In genomic region chr9:35355954-35356353, GRCh38 we compare ENCODE assay signal across 32 cellular contexts.
"Had no signal": no experiment of that assay in that cellular context is flagged by ENCODE, and none has a peak within 500 bp of the region (broad histone marks: within the 10 kb centered on the region; RNA-seq: fewer than 3 reads in every experiment).

No MANE protein-coding gene starts in this region.

- H3K27ac Mint-ChIP-seq: activated B cell treated with CpG ODN at 0.5 μM for 24 hours; activated CD4-positive, alpha-beta memory T cell treated with anti-CD3 and anti-CD28 coated beads for 36 hours; activated CD4-positive, alpha-beta T cell treated with anti-CD3 and anti-CD28 coated beads for 36 hours; activated CD4-positive, alpha-beta T cell treated with anti-CD3 and anti-CD28 coated beads, Interleukin-2, amount 10 ng/mL, durations not matched to agents 24 days and 14 days; activated CD8-positive, alpha-beta T cell treated with anti-CD3 and anti-CD28 coated beads, Interleukin-2, amount 10 ng/mL, durations not matched to agents 7 days and 5 days; activated naive CD4-positive, alpha-beta T cell treated with anti-CD3 and anti-CD28 coated beads, Interleukin-2, amount 10 ng/mL, durations not matched to agents 7 days and 5 days; activated naive CD4-positive, alpha-beta T cell treated with anti-CD3 and anti-CD28 coated beads, Interleukin-2, amount 50 U/mL, for 72 hours; activated naive CD8-positive, alpha-beta T cell treated with anti-CD3 and anti-CD28 coated beads, Interleukin-2, amount 10 ng/mL, durations not matched to agents 7 days and 5 days; activated T-cell treated with anti-CD3 and anti-CD28 coated beads, Interleukin-2, amount 50 U/mL, for 24 hours; activated T-cell treated with anti-CD3 and anti-CD28 coated beads, Interleukin-2, amount 50 U/mL, for 72 hours; T-helper 17 cell; T-helper 2 cell treated with Interferon-gamma antibody and Interleukin-4, amounts not matched to agents 5 μg/mL and 100 μg/mL, for 36 hours had no signal

- H3K27ac ChIP-seq: ascending aorta, breast epithelium, cardiac muscle cell, colonic mucosa, epithelial cell of prostate, esophagus squamous epithelium, WERI-Rb-1 had no signal

- ATAC-seq: activated CD4-positive, alpha-beta T cell treated with anti-CD3 and anti-CD28 coated beads for 36 hours; activated CD8-positive, alpha-beta T cell treated with anti-CD3 and anti-CD28 coated beads, Interleukin-2, amount 10 ng/mL, durations not matched to agents 7 days and 5 days; activated naive CD4-positive, alpha-beta T cell treated with anti-CD3 and anti-CD28 coated beads, Interleukin-2, amount 50 U/mL, for 72 hours; activated T-cell treated with anti-CD3 and anti-CD28 coated beads, Interleukin-2, amount 50 U/mL, for 72 hours; T-helper 17 cell had no signal

- H3K4me3 Mint-ChIP-seq: activated B cell treated with CpG ODN at 0.5 μM for 24 hours; activated CD4-positive, alpha-beta memory T cell treated with anti-CD3 and anti-CD28 coated beads for 36 hours; activated CD4-positive, alpha-beta T cell treated with anti-CD3 and anti-CD28 coated beads for 36 hours; activated CD4-positive, alpha-beta T cell treated with anti-CD3 and anti-CD28 coated beads, Interleukin-2, amount 10 ng/mL, durations not matched to agents 24 days and 14 days; activated CD8-positive, alpha-beta T cell treated with anti-CD3 and anti-CD28 coated beads, Interleukin-2, amount 10 ng/mL, durations not matched to agents 7 days and 5 days; activated naive CD4-positive, alpha-beta T cell treated with anti-CD3 and anti-CD28 coated beads, Interleukin-2, amount 10 ng/mL, durations not matched to agents 7 days and 5 days; activated naive CD8-positive, alpha-beta T cell treated with anti-CD3 and anti-CD28 coated beads, Interleukin-2, amount 10 ng/mL, durations not matched to agents 7 days and 5 days; activated T-cell treated with anti-CD3 and anti-CD28 coated beads, Interleukin-2, amount 50 U/mL, for 24 hours; activated T-cell treated with anti-CD3 and anti-CD28 coated beads, Interleukin-2, amount 50 U/mL, for 72 hours; brain; T-helper 17 cell; T-helper 2 cell treated with Interferon-gamma antibody and Interleukin-4, amounts not matched to agents 5 μg/mL and 100 μg/mL, for 36 hours had no signal

- H3K27me3 Mint-ChIP-seq: activated CD4-positive, alpha-beta memory T cell treated with anti-CD3 and anti-CD28 coated beads for 36 hours; activated naive CD4-positive, alpha-beta T cell treated with anti-CD3 and anti-CD28 coated beads, Interleukin-2, amount 10 ng/mL, durations not matched to agents 7 days and 5 days; brain had no signal

- H3K27me3 ChIP-seq: ascending aorta, breast epithelium, cardiac muscle cell, colonic mucosa, esophagus squamous epithelium had no signal

- H3K9me3 ChIP-seq: ascending aorta, breast epithelium, colonic mucosa, esophagus squamous epithelium had no signal

- DNase-seq: activated B cell treated with CpG ODN at 0.5 μM for 24 hours; activated CD4-positive, alpha-beta memory T cell treated with anti-CD3 and anti-CD28 coated beads for 36 hours; activated CD4-positive, alpha-beta T cell treated with anti-CD3 and anti-CD28 coated beads for 36 hours; activated CD4-positive, alpha-beta T cell treated with anti-CD3 and anti-CD28 coated beads, Interleukin-2, amount 10 ng/mL, durations not matched to agents 24 days and 14 days; activated CD4-positive, CD25-positive, alpha-beta regulatory T cell treated with anti-CD3 and anti-CD28 coated beads, Interleukin-2, amount 50 U/mL, for 72 hours; activated CD8-positive, alpha-beta memory T cell treated with anti-CD3 and anti-CD28 coated beads, Interleukin-2, amount 50 U/mL, for 48 hours; activated CD8-positive, alpha-beta T cell treated with anti-CD3 and anti-CD28 coated beads, Interleukin-2, amount 10 ng/mL, durations not matched to agents 7 days and 5 days; activated gamma-delta T cell; activated naive CD4-positive, alpha-beta T cell; activated naive CD4-positive, alpha-beta T cell treated with anti-CD3 and anti-CD28 coated beads, Interleukin-2, amount 10 ng/mL, durations not matched to agents 7 days and 5 days; activated naive CD8-positive, alpha-beta T cell treated with anti-CD3 and anti-CD28 coated beads, Interleukin-2, amount 10 ng/mL, durations not matched to agents 7 days and 5 days; activated T-cell treated with anti-CD3 and anti-CD28 coated beads for 4 hours; activated T-cell treated with anti-CD3 and anti-CD28 coated beads, Interleukin-2, amount 50 U/mL, for 24 hours; activated T-cell treated with anti-CD3 and anti-CD28 coated beads, Interleukin-2, amount 50 U/mL, for 72 hours; central memory CD4-positive, alpha-beta T cell; cerebellar nuclear complex; colonic mucosa; effector CD8-positive, alpha-beta T cell; esophagus squamous epithelium; foreskin melanocyte; head of caudate nucleus; T-helper 1 cell; T-helper 17 cell; T1000; WERI-Rb-1 had no signal

- H3K36me3 ChIP-seq: ascending aorta, breast epithelium, cardiac muscle cell, colonic mucosa, WERI-Rb-1 had no signal

- H3K4me1 ChIP-seq: breast epithelium, colonic mucosa had no signal

- H3K4me1 Mint-ChIP-seq: activated B cell treated with CpG ODN at 0.5 μM for 24 hours; activated CD4-positive, alpha-beta T cell treated with anti-CD3 and anti-CD28 coated beads for 36 hours; activated CD4-positive, alpha-beta T cell treated with anti-CD3 and anti-CD28 coated beads, Interleukin-2, amount 10 ng/mL, durations not matched to agents 24 days and 14 days; activated naive CD4-positive, alpha-beta T cell treated with anti-CD3 and anti-CD28 coated beads, Interleukin-2, amount 10 ng/mL, durations not matched to agents 7 days and 5 days; activated naive CD8-positive, alpha-beta T cell treated with anti-CD3 and anti-CD28 coated beads, Interleukin-2, amount 10 ng/mL, durations not matched to agents 7 days and 5 days; brain had no signal

- H3K9me3 Mint-ChIP-seq: activated B cell treated with CpG ODN at 0.5 μM for 24 hours; activated CD4-positive, alpha-beta memory T cell treated with anti-CD3 and anti-CD28 coated beads for 36 hours; activated CD4-positive, alpha-beta T cell treated with anti-CD3 and anti-CD28 coated beads, Interleukin-2, amount 10 ng/mL, durations not matched to agents 24 days and 14 days; activated naive CD4-positive, alpha-beta T cell treated with anti-CD3 and anti-CD28 coated beads, Interleukin-2, amount 10 ng/mL, durations not matched to agents 7 days and 5 days; activated naive CD4-positive, alpha-beta T cell treated with anti-CD3 and anti-CD28 coated beads, Interleukin-2, amount 50 U/mL, for 72 hours; activated naive CD8-positive, alpha-beta T cell treated with anti-CD3 and anti-CD28 coated beads, Interleukin-2, amount 10 ng/mL, durations not matched to agents 7 days and 5 days; activated T-cell treated with anti-CD3 and anti-CD28 coated beads, Interleukin-2, amount 50 U/mL, for 24 hours; activated T-cell treated with anti-CD3 and anti-CD28 coated beads, Interleukin-2, amount 50 U/mL, for 72 hours; brain; T-helper 2 cell treated with Interferon-gamma antibody and Interleukin-4, amounts not matched to agents 5 μg/mL and 100 μg/mL, for 36 hours had no signal

- H3K36me3 Mint-ChIP-seq: activated CD4-positive, alpha-beta memory T cell treated with anti-CD3 and anti-CD28 coated beads for 36 hours; activated naive CD4-positive, alpha-beta T cell treated with anti-CD3 and anti-CD28 coated beads, Interleukin-2, amount 10 ng/mL, durations not matched to agents 7 days and 5 days; activated naive CD4-positive, alpha-beta T cell treated with anti-CD3 and anti-CD28 coated beads, Interleukin-2, amount 50 U/mL, for 72 hours; activated naive CD8-positive, alpha-beta T cell treated with anti-CD3 and anti-CD28 coated beads, Interleukin-2, amount 10 ng/mL, durations not matched to agents 7 days and 5 days had no signal

- H3K4me3 ChIP-seq: ascending aorta, breast epithelium, cardiac muscle cell, colonic mucosa, esophagus squamous epithelium had no signal
